ENCODE assay signal across 1 cellular context in the genomic region with DNA sequence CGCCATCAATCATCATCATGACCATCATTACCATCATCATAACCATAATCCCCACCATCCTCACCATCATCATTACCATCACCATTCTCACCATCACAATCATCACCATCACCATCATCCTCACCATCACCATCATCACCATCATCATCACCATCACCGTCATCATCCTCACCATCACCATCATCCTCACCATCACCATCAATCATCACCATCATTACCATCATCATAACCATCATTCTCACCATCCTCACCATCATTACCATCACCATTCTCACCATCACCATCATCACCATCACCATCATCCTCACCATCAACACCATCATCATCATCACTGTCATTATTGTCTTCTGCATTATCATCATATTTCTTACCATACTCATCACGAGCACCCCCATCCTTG.
A peak's percentile ranks its signal among the peaks of the same experiment; 100 is the strongest.
TF ChIP-seq lines count a peak whose summit lies in the region.

No MANE protein-coding gene starts in this region.

TF ChIP-seq in HepG2, 621 proteins besides CTCF, POLR2A, EP300 and RAD21 (continued from another document):
- 0 out of 2 replicates have a peak, but pooled peaks have one; percentile 78 for TF ChIP-seq TRIM22 (IDR thresholded peaks at IDR 0.05)
- TF ChIP-seq FOXP1 (IDR thresholded peaks at IDR 0.05) = 0 out of 2 replicates have a peak, but pooled peaks have one; percentile 6
- TF ChIP-seq FOXP1 (CRISPR knock-in tag; IDR thresholded peaks at IDR 0.05) = no peak
- no peak for TF ChIP-seq ZNF562 (CRISPR knock-in tag; IDR thresholded peaks at IDR 0.05; ENCODE audit: borderline replicate concordance)
- TF ChIP-seq IKZF1 (IDR thresholded peaks at IDR 0.05) = 0 out of 2 replicates have a peak, but pooled peaks have one; percentile 41
- no peak for TF ChIP-seq MXI1 (IDR thresholded peaks at IDR 0.05; ENCODE audit: borderline replicate concordance, low read depth, low read length)
- TF ChIP-seq ZNF552 (CRISPR knock-in tag; IDR thresholded peaks at IDR 0.05; ENCODE audit: borderline replicate concordance) = no peak
TF ChIP-seq in HepG2: peak in this region for 7.
